ENCODE assay signal across 8 cellular contexts in genomic region chr3:195522254-195523023, GRCh38. TPM values are rescaled to one million over a fixed set of nuclear protein-coding genes. Genes with fewer than 3 reads are reported as not detected.
A peak's percentile ranks its signal among the peaks of the same experiment; 100 is the strongest.
DNase-seq lines count a peak whose midpoint lies in the region; ATAC-seq and TF ChIP-seq lines count a peak whose summit lies in the region.

No MANE protein-coding gene starts in this region.

- peaks cover 32% of the 10 kb centered on the region for H3K36me3 Mint-ChIP-seq in activated CD4-positive, alpha-beta T cell treated with anti-CD3 and anti-CD28 coated beads, Interleukin-2, amount 10 ng/mL, durations not matched to agents 24 days and 14 days (ENCODE audit: low read depth)

- H3K4me1 Mint-ChIP-seq in activated CD4-positive, alpha-beta T cell treated with anti-CD3 and anti-CD28 coated beads, Interleukin-2, amount 10 ng/mL, durations not matched to agents 24 days and 14 days, result peaks cover 25% of the 10 kb centered on the region

- H3K4me3 ChIP-seq in right atrium auricular region, result no peak overlapping the region
- H3K4me3 ChIP-seq in stomach, result no peak overlapping the region

- H3K36me3 ChIP-seq in right atrium auricular region (peaks cover 32% of the 10 kb centered on the region), stomach (peaks cover 0 to 55% (median 51%) of the 10 kb centered on the region in 4 donors)

- TF ChIP-seq POLR2A in stomach (IDR thresholded peaks at IDR 0.05), result no peak

- no peaks in the 10 kb centered on the region for H3K27me3 Mint-ChIP-seq in activated CD4-positive, alpha-beta T cell treated with anti-CD3 and anti-CD28 coated beads, Interleukin-2, amount 10 ng/mL, durations not matched to agents 24 days and 14 days

- no peak for TF ChIP-seq EP300 in stomach (IDR thresholded peaks at IDR 0.05)

- peak overlapping the region; percentile 18 for H3K27ac Mint-ChIP-seq in activated CD4-positive, alpha-beta T cell treated with anti-CD3 and anti-CD28 coated beads, Interleukin-2, amount 10 ng/mL, durations not matched to agents 24 days and 14 days

- WGBS in stomach, 5 donors, result 59 to 69% (median 61%) methylated on average over 6 of the region's 6 CpGs

- intact Hi-C loops in Right ventricle myocardium superior (cut with DNase I) (loop anchor here (5.0 kb wide), 1 partner anchor 845 kb away; no protein-coding TSS in a partner anchor), stomach (cut with DNase I; ENCODE audit: low total_unique reads) (loop anchor here (5.0 kb wide), 1 partner anchor 250 kb away; the partner anchor contains the start of gene XXYLT1)
- intact Hi-C loops in activated CD4-positive, alpha-beta T cell treated with anti-CD3 and anti-CD28 coated beads, Interleukin-2, amount 10 ng/mL, durations not matched to agents 24 days and 14 days (cut with micrococcal nuclease), result loop anchor here (1.0 to 5.0 kb wide), 2 partner anchors 251 to 840 kb away; partner anchors contain the start of gene XXYLT1

- ATAC-seq in Right ventricle myocardium superior (ENCODE audit: poor library complexity) (no peak), HG02798 (IDR thresholded peaks at IDR 0.05; ENCODE audit: poor library complexity, unreplicated experiment) (no peak), HG03039 (IDR thresholded peaks at IDR 0.05; ENCODE audit: unreplicated experiment) (no peak)

- peak; percentile 57 to 84 for TF ChIP-seq CTCF in right atrium auricular region (IDR thresholded peaks at IDR 0.05)
- TF ChIP-seq CTCF in stomach (IDR thresholded peaks at IDR 0.05), result peak in 5 of 7 experiments; percentile 51 to 83 (median 72)

- H3K27me3 ChIP-seq in right atrium auricular region (no peaks in the 10 kb centered on the region), stomach (no peaks in the 10 kb centered on the region)

- H3K9me3 ChIP-seq in right atrium auricular region, result no peaks in the 10 kb centered on the region
- H3K9me3 ChIP-seq in stomach, result no peaks in the 10 kb centered on the region

- H3K4me3 Mint-ChIP-seq in activated CD4-positive, alpha-beta T cell treated with anti-CD3 and anti-CD28 coated beads, Interleukin-2, amount 10 ng/mL, durations not matched to agents 24 days and 14 days, result no peak overlapping the region

- no peak overlapping the region for H3K27ac ChIP-seq in right atrium auricular region
- no peak overlapping the region for H3K27ac ChIP-seq in stomach

- H3K4me1 ChIP-seq in right atrium auricular region (no peaks in the 10 kb centered on the region), stomach (peaks cover 0 to 6% (median 2%) of the 10 kb centered on the region in 4 donors)

- DNase-seq in right atrium auricular region (ENCODE audit: low spot score), result no peak
- DNase-seq in Right ventricle myocardium superior, result no peak
- peak; percentile 49 for DNase-seq in NCI-H1105 (lab: John Stamatoyannopoulos, UW)
- peak; percentile 73 for DNase-seq in activated CD4-positive, alpha-beta T cell treated with anti-CD3 and anti-CD28 coated beads, Interleukin-2, amount 10 ng/mL, durations not matched to agents 24 days and 14 days
- DNase-seq in globus pallidus (ENCODE audit: low spot score), result peak; percentile 26
- no peak for DNase-seq in stomach

- no peaks in the 10 kb centered on the region for H3K9me3 Mint-ChIP-seq in activated CD4-positive, alpha-beta T cell treated with anti-CD3 and anti-CD28 coated beads, Interleukin-2, amount 10 ng/mL, durations not matched to agents 24 days and 14 days

RNA-seq across cellular contexts. Expression of gene PPP1R2, which starts 20.7 kb away (rescaled TPM):
- total RNA-seq in right atrium auricular region (10 to 100 TPM; 43.4 to 49.4 TPM), Right ventricle myocardium superior (28.2 TPM), stomach (100 to 1,000 TPM in 1 of 5 donors, 10 to 100 TPM in 4; 29.2 to 102 (median 62.0) TPM)
- 75.2 and 78.2 TPM in 2 replicates for total RNA-seq in activated CD4-positive, alpha-beta T cell treated with anti-CD3 and anti-CD28 coated beads, Interleukin-2, amount 10 ng/mL, durations not matched to agents 24 days and 14 days
- 10 to 100 TPM; 21.4 to 25.1 (median 21.7) TPM for polyA plus RNA-seq in stomach

Comparison
In these comparisons a context has a peak if more than half of its experiments do, and no peak if none do; other contexts are left out.
1. DNase-seq: peak in NCI-H1105 (single experiment), activated CD4-positive, alpha-beta T cell treated with anti-CD3 and anti-CD28 coated beads, Interleukin-2, amount 10 ng/mL, durations not matched to agents 24 days and 14 days (single experiment) and globus pallidus (single experiment); none in right atrium auricular region (single experiment), Right ventricle myocardium superior (single experiment) and stomach (single experiment).